8 cellular contexts compared by ENCODE assay signal in the genomic region with DNA sequence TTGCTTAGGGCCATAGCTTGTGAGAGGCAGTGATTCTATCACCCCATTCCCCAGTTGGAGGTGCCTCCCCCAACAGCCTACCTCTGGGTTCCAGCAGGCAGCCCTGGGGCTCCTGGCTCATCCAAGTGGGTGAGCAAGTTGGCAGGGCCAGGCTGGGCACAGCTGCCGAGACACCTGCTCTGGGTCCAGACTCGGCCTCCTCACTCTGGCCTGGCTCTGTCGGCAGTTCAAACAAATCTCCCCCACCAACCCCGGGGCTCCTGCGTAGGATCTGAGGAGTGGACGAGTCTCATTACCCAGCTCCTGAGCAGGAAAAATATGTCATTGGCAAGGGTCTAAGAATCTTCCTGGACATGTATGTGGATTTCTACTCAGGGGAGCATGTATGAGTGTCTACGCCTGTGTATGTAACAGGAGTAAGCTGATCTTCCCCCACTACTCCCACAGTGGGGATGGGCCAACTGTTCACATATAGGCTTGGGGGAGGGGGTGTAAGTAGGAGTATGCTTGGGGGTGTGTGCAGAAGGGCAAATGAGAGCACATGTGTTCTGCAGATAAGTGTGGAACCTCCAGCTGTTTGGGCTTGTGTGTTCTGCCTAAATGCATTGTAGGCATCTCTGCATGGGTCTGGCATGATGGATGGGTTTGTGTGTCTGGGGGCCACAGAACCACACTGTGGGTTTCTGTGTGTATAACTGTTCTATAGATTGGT. TPM values are rescaled to one million over a fixed set of nuclear protein-coding genes. Genes with fewer than 3 reads are reported as not detected.
DNase-seq lines count a peak whose midpoint lies in the region; FAIRE-seq and TF ChIP-seq lines count a peak whose summit lies in the region.

No MANE protein-coding gene starts in this region.

- dilution Hi-C loops in endothelial cell of umbilical vein (cut with MboI; ENCODE audit: extremely low pct_ligation_motif_present, low sequenced_read_pairs) = no loop called here

- peak; percentile 75 for FAIRE-seq in endothelial cell of umbilical vein (lab: Jason Lieb, UNC)

- peak overlapping the region; percentile 90 for H3K4me2 ChIP-seq in PC-9
- H3K4me2 ChIP-seq in endothelial cell of umbilical vein (ENCODE audit: insufficient read depth, low read length) = peak overlapping the region; percentile 71

- intact Hi-C loops in cardiac septum (cut with DNase I) (no loop called here), PC-9 (cut with micrococcal nuclease; ENCODE audit: unreplicated experiment) (no loop called here), endothelial cell of umbilical vein (cut with micrococcal nuclease) (no loop called here)

- H3K4me1 Mint-ChIP-seq in nephron progenitor cell = peaks cover 39% of the 10 kb centered on the region

- no TSS peak for BruUV-seq in PC-9 (replicated peaks; lab: Mats Ljungman, UMichigan)
- BruUV-seq in endothelial cell of umbilical vein (replicated peaks; lab: Mats Ljungman, UMichigan) = no TSS peak

- CTCF ChIA-PET in PC-9 (lab: Charles Lee) (interaction anchor here (7.2 kb wide), 1 partner anchor 42 kb away, joined by 407 read pairs; no protein-coding TSS in a partner anchor), endothelial cell of umbilical vein (lab: Charles Lee) (interaction anchor here (1.1 to 12.8 kb wide), 3 partner anchors 41 to 116 kb away, joined by 3 to 1817 read pairs (median 3); partner anchors contain the start of gene HM13)

- DNase-seq in cardiac muscle cell (ENCODE audit: low read depth in 1 of 2, low spot score in 1 of 2) (peak; percentile 68 to 88), cardiac septum (ENCODE audit: low spot score) (no peak), PC-9 (peak; percentile 41 to 51), endothelial cell of umbilical vein (ENCODE audit: low read depth, low spot score) (peak; percentile 60), nephron progenitor cell (peak; percentile 31), mesenteric fat pad (ENCODE audit: low spot score) (no peak), HT-29 (ENCODE audit: low spot score) (no peak)
- DNase-seq in effector CD8-positive, alpha-beta T cell (lab: John Stamatoyannopoulos, UW) = no peak

- H2AFZ ChIP-seq in PC-9 = no peak overlapping the region
- H2AFZ ChIP-seq in endothelial cell of umbilical vein (ENCODE audit: low read depth, low read length) = no peak overlapping the region

- no peak for TF ChIP-seq CTCF in cardiac muscle cell (IDR thresholded peaks at IDR 0.05; ENCODE audit: low read depth, low read length)
- TF ChIP-seq CTCF in PC-9 (conservative IDR thresholded peaks at IDR 0.05) = no peak
- no peak for TF ChIP-seq CTCF in endothelial cell of umbilical vein (IDR thresholded peaks at IDR 0.05; ENCODE audit: extremely low read depth in 1 of 2, insufficient read depth in 1 of 2, low read depth in 1 of 2, low read length in 2 of 2)
- no peak for TF ChIP-seq CTCF in nephron progenitor cell (IDR thresholded peaks at IDR 0.05)

- peaks cover 3% of the 10 kb centered on the region for H3K27me3 Mint-ChIP-seq in nephron progenitor cell (ENCODE audit: low read depth, poor library complexity)

- H3K27ac Mint-ChIP-seq in nephron progenitor cell = peak overlapping the region; percentile 100

- no peaks in the 10 kb centered on the region for H3K9me2 ChIP-seq in PC-9 (ENCODE audit: insufficient read depth)

- H3K27me3 ChIP-seq in cardiac muscle cell (no peaks in the 10 kb centered on the region), PC-9 (ENCODE audit: insufficient read depth, low read depth) (no peaks in the 10 kb centered on the region), endothelial cell of umbilical vein (ENCODE audit: control insufficient read depth in 2 of 2, insufficient read depth in 2 of 2, low read length in 2 of 2) (no peaks in the 10 kb centered on the region)

- H3K79me2 ChIP-seq in PC-9 (ENCODE audit: low read depth) (peaks cover 37% of the 10 kb centered on the region), endothelial cell of umbilical vein (ENCODE audit: control insufficient read depth, insufficient read depth, low read length) (peaks cover 26% of the 10 kb centered on the region)

- H3K9me1 ChIP-seq in endothelial cell of umbilical vein (replicated peaks; ENCODE audit: control insufficient read depth, extremely low read depth, insufficient read depth, low read length) = no peaks in the 10 kb centered on the region

- TF ChIP-seq POLR2A in endothelial cell of umbilical vein (IDR thresholded peaks at IDR 0.05; ENCODE audit: low read depth, low read length) = peak; percentile 87

- H3K4me1 ChIP-seq in cardiac muscle cell (ENCODE audit: low read depth) (peaks cover 28% of the 10 kb centered on the region), PC-9 (replicated peaks; ENCODE audit: insufficient read depth) (peaks cover 64% of the 10 kb centered on the region), endothelial cell of umbilical vein (ENCODE audit: control insufficient read depth, extremely low read depth, insufficient read depth, low read length) (peaks cover 59% of the 10 kb centered on the region)

- H4K20me1 ChIP-seq in PC-9 (ENCODE audit: insufficient read depth) = peaks cover 5% of the 10 kb centered on the region; the same call in 1 of the 2 replicates
- H4K20me1 ChIP-seq in endothelial cell of umbilical vein (replicated peaks; ENCODE audit: control insufficient read depth, extremely low read depth, insufficient read depth, low read length) = no peaks in the 10 kb centered on the region

- no peaks in the 10 kb centered on the region for H3K9me3 Mint-ChIP-seq in nephron progenitor cell

- no peaks in the 10 kb centered on the region for H3K9me3 ChIP-seq in cardiac muscle cell (ENCODE audit: low read depth)
- H3K9me3 ChIP-seq in PC-9 (ENCODE audit: insufficient read depth, low read depth) = no peaks in the 10 kb centered on the region
- no peaks in the 10 kb centered on the region for H3K9me3 ChIP-seq in endothelial cell of umbilical vein (replicated peaks; ENCODE audit: control insufficient read depth, insufficient read depth, low read length)

- POLR2A ChIA-PET in PC-9 (lab: Charles Lee; ENCODE audit: unreplicated experiment) = interaction anchor here (0.6 to 1.6 kb wide), 5 partner anchors 14 to 40 kb away, joined by 3 to 10 read pairs (median 7); no protein-coding TSS in a partner anchor
- POLR2A ChIA-PET in endothelial cell of umbilical vein (lab: Charles Lee) = interaction anchor here (0.8 to 2.8 kb wide), 4 partner anchors 34 to 46 kb away, joined by 3 to 20 read pairs (median 6); no protein-coding TSS in a partner anchor

- H3K27ac ChIP-seq in cardiac muscle cell (peak overlapping the region; percentile 99), PC-9 (peak overlapping the region; percentile 96), endothelial cell of umbilical vein (ENCODE audit: insufficient read depth, low read depth, low read length) (peak overlapping the region; percentile 100)

- peak overlapping the region; percentile 99 for H3K9ac ChIP-seq in endothelial cell of umbilical vein (replicated peaks; ENCODE audit: extremely low read depth, insufficient read depth, low read length)

- peak overlapping the region; percentile 82 for H3K4me3 ChIP-seq in cardiac muscle cell
- H3K4me3 ChIP-seq in PC-9 = peak overlapping the region; percentile 97
- H3K4me3 ChIP-seq in endothelial cell of umbilical vein (replicated peaks in 1 of 3; ENCODE audit: insufficient read depth in 1 of 3, low read depth in 1 of 3, low read length in 3 of 3) = peak overlapping the region; percentile 29 to 94 (median 68)

- peaks cover 84% of the 10 kb centered on the region for H3F3A ChIP-seq in PC-9 (ENCODE audit: insufficient read depth, low read depth)

- peak overlapping the region; percentile 96 for H3K4me3 Mint-ChIP-seq in nephron progenitor cell

- H3K36me3 Mint-ChIP-seq in nephron progenitor cell (ENCODE audit: low read depth) = peaks cover 6% of the 10 kb centered on the region

- H3K36me3 ChIP-seq in cardiac muscle cell = no peaks in the 10 kb centered on the region
- H3K36me3 ChIP-seq in PC-9 (ENCODE audit: low read depth) = peaks cover 8% of the 10 kb centered on the region; the same call in 1 of the 2 replicates
- H3K36me3 ChIP-seq in endothelial cell of umbilical vein (ENCODE audit: control insufficient read depth in 2 of 2, extremely low read depth in 1 of 2, insufficient read depth in 2 of 2, low read length in 2 of 2) = no peaks in the 10 kb centered on the region

TF ChIP-seq in endothelial cell of umbilical vein, 7 proteins besides CTCF, POLR2A, EP300 and RAD21 (continues in another document):
- no peak for TF ChIP-seq MAX (IDR thresholded peaks at IDR 0.05; ENCODE audit: insufficient read depth, insufficient read length)
- TF ChIP-seq POLR2AphosphoS5 (IDR thresholded peaks at IDR 0.05; ENCODE audit: insufficient read depth, low read depth, low read length) = peak; percentile 67

RNA-seq across cellular contexts. Expression of gene ID1, which starts 2.0 kb away (rescaled TPM):
- total RNA-seq in cardiac muscle cell = 596 and 766 TPM in 2 replicates
- polyA plus RNA-seq in cardiac muscle cell = 152 and 223 TPM in 2 replicates
- 163 TPM for total RNA-seq in cardiac septum
- 74.4 and 164 TPM in 2 replicates for total RNA-seq in PC-9 (2021)
- total RNA-seq in endothelial cell of umbilical vein = 64.4 and 78.9 TPM in 2 replicates
- 152 and 182 TPM in 2 replicates for polyA plus RNA-seq in endothelial cell of umbilical vein
- polyA plus RNA-seq in endothelial cell of umbilical vein (2011; cell fraction: cytosol; rRNA removed) = 78.6 and 160 TPM in 2 replicates
- 317 and 470 TPM in 2 replicates for polyA plus RNA-seq in endothelial cell of umbilical vein (2011; cell fraction: nucleus; rRNA removed)
- 67.3 and 67.6 TPM in 2 replicates for polyA plus RNA-seq in endothelial cell of umbilical vein (2012)
- polyA minus RNA-seq in endothelial cell of umbilical vein = 41.5 and 55.2 TPM in 2 replicates
- 500 TPM for polyA minus RNA-seq in endothelial cell of umbilical vein (2011; cell fraction: cytosol; rRNA and poly(A)+ RNA removed)
- 83.0 and 266 TPM in 2 replicates for polyA minus RNA-seq in endothelial cell of umbilical vein (2011; cell fraction: nucleus; rRNA and poly(A)+ RNA removed)
- total RNA-seq in mesenteric fat pad = 223 TPM
- total RNA-seq in HT-29 (2014; rRNA removed; shearing (Covaris generic)) = 1,531 and 1,848 TPM in 2 replicates

RNA-seq across cellular contexts. Expression of gene COX4I2, which starts 30.6 kb away (rescaled TPM):
- not detected in 2 replicates for total RNA-seq in cardiac muscle cell
- 0.81 and 0.97 TPM in 2 replicates for polyA plus RNA-seq in cardiac muscle cell
- 11.3 TPM for total RNA-seq in cardiac septum
- total RNA-seq in PC-9 (2021) = not detected in 2 replicates
- total RNA-seq in endothelial cell of umbilical vein = not detected in 2 replicates
- polyA plus RNA-seq in endothelial cell of umbilical vein = not detected in 2 replicates
- polyA plus RNA-seq in endothelial cell of umbilical vein (2011; cell fraction: cytosol; rRNA removed) = not detected in 2 replicates
- polyA plus RNA-seq in endothelial cell of umbilical vein (2011; cell fraction: nucleus; rRNA removed) = not detected in 2 replicates
- not detected in 2 replicates for polyA plus RNA-seq in endothelial cell of umbilical vein (2012)
- not detected in 2 replicates for polyA minus RNA-seq in endothelial cell of umbilical vein
- not detected for polyA minus RNA-seq in endothelial cell of umbilical vein (2011; cell fraction: cytosol; rRNA and poly(A)+ RNA removed)
- polyA minus RNA-seq in endothelial cell of umbilical vein (2011; cell fraction: nucleus; rRNA and poly(A)+ RNA removed) = not detected in 2 replicates
- total RNA-seq in mesenteric fat pad = 2.3 TPM
- total RNA-seq in HT-29 (2014; rRNA removed; shearing (Covaris generic)) = not detected in 2 replicates

Comparison
In these comparisons a context has a peak if more than half of its experiments do, and no peak if none do; other contexts are left out.
1. DNase-seq: peak in cardiac muscle cell (2 of 2), PC-9 (2 of 2), endothelial cell of umbilical vein (single experiment) and nephron progenitor cell (single experiment); none in cardiac septum (single experiment), mesenteric fat pad (single experiment), effector CD8-positive, alpha-beta T cell (single experiment) and HT-29 (single experiment).
2. Peak in every context shown above with its lines, with median percentiles within 50 percentile points of each other: H3K27ac ChIP-seq and H3K4me3 ChIP-seq.